19 cellular contexts compared by ENCODE assay signal in the genomic region with DNA sequence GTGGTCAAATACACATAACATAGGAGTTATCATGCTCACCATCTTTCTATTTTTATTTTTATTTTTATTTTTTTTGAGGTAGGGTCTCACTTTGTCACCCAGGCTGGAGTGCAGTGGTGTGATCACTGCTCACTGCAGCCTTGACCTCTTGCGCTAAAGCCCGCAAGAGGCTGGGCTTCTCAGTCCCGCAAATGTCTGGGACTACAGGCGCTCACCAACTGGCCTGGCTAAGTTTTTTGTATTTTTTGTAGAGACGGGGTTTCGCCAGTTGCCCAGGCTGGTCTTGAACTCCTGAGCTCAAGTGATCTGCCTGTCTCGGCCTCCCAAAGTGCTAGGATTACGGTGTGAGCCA. TPM values are rescaled to one million over a fixed set of nuclear protein-coding genes. Genes with fewer than 3 reads are reported as not detected.
DNase-seq lines count a peak whose midpoint lies in the region; ATAC-seq and TF ChIP-seq lines count a peak whose summit lies in the region.
"Had no signal": no experiment of that assay in that cellular context is flagged by ENCODE, and none has a peak within 500 bp of the region (broad histone marks: within the 10 kb centered on the region; RNA-seq: fewer than 3 reads in every experiment).

No MANE protein-coding gene starts in this region.

- no peaks in the 10 kb centered on the region for H3K27me3 Mint-ChIP-seq in activated CD8-positive, alpha-beta T cell treated with anti-CD3 and anti-CD28 coated beads for 36 hours
- H3K27me3 Mint-ChIP-seq in activated CD8-positive, alpha-beta T cell treated with anti-CD3 and anti-CD28 coated beads, Interleukin-2, amount 10 ng/mL, durations not matched to agents 7 days and 5 days (ENCODE audit: low read depth), result peaks cover 5% of the 10 kb centered on the region
- H3K27me3 Mint-ChIP-seq in glutamatergic neuron (ENCODE audit: unreplicated experiment), result no peaks in the 10 kb centered on the region
- peaks cover 0 to 2% of the 10 kb centered on the region in 2 donors for H3K27me3 Mint-ChIP-seq in CD4-positive, alpha-beta memory T cell
- H3K27me3 Mint-ChIP-seq in activated T-helper 2 cell treated with anti-CD3 and anti-CD28 coated beads, Interferon-gamma antibody, Interleukin-2, Interleukin-4, amounts not matched to agents 10 μg/mL and 5 μg/mL and 100 μg/mL, durations not matched to agents 14 hours and 24 hours and 36 hours (ENCODE audit: low read depth), result peaks cover 14% of the 10 kb centered on the region
- H3K27me3 Mint-ChIP-seq: stimulated activated naive B cell treated with anti-CD40 and anti-IgM and Interleukin-4, amounts not matched to agents 10 μg/mL and 1 μg/mL and 100 μg/mL, for 72 hours had no signal

- no peak for ATAC-seq in activated CD8-positive, alpha-beta T cell treated with anti-CD3 and anti-CD28 coated beads for 36 hours
- ATAC-seq in activated CD8-positive, alpha-beta T cell treated with anti-CD3 and anti-CD28 coated beads, Interleukin-2, amount 10 ng/mL, durations not matched to agents 7 days and 5 days, result no peak
- no peak for ATAC-seq in Panc1

- H3K4me1 Mint-ChIP-seq in activated CD8-positive, alpha-beta T cell treated with anti-CD3 and anti-CD28 coated beads for 36 hours (ENCODE audit: low read depth), result peaks cover 4% of the 10 kb centered on the region
- peaks cover 6% of the 10 kb centered on the region for H3K4me1 Mint-ChIP-seq in activated CD8-positive, alpha-beta T cell treated with anti-CD3 and anti-CD28 coated beads, Interleukin-2, amount 10 ng/mL, durations not matched to agents 7 days and 5 days (ENCODE audit: low read depth)
- H3K4me1 Mint-ChIP-seq in glutamatergic neuron (ENCODE audit: low read depth, unreplicated experiment), result no peaks in the 10 kb centered on the region
- H3K4me1 Mint-ChIP-seq in CD4-positive, alpha-beta memory T cell, result peaks cover 2 to 5% (median 3%) of the 10 kb centered on the region in 4 donors
- peaks cover 4% of the 10 kb centered on the region for H3K4me1 Mint-ChIP-seq in activated T-helper 2 cell treated with anti-CD3 and anti-CD28 coated beads, Interferon-gamma antibody, Interleukin-2, Interleukin-4, amounts not matched to agents 10 μg/mL and 5 μg/mL and 100 μg/mL, durations not matched to agents 14 hours and 24 hours and 36 hours (ENCODE audit: low read depth)

- H3K4me3 Mint-ChIP-seq in activated CD8-positive, alpha-beta T cell treated with anti-CD3 and anti-CD28 coated beads for 36 hours, result no peak overlapping the region
- no peak overlapping the region for H3K4me3 Mint-ChIP-seq in activated CD8-positive, alpha-beta T cell treated with anti-CD3 and anti-CD28 coated beads, Interleukin-2, amount 10 ng/mL, durations not matched to agents 7 days and 5 days
- H3K4me3 Mint-ChIP-seq in glutamatergic neuron (ENCODE audit: unreplicated experiment), result no peak overlapping the region
- H3K4me3 Mint-ChIP-seq in CD4-positive, alpha-beta memory T cell, result no peak overlapping the region
- no peak overlapping the region for H3K4me3 Mint-ChIP-seq in activated T-helper 2 cell treated with anti-CD3 and anti-CD28 coated beads, Interferon-gamma antibody, Interleukin-2, Interleukin-4, amounts not matched to agents 10 μg/mL and 5 μg/mL and 100 μg/mL, durations not matched to agents 14 hours and 24 hours and 36 hours (ENCODE audit: low read depth)
- H3K4me3 Mint-ChIP-seq: neural progenitor cell had no signal

- in situ Hi-C loops in Panc1 (cut with HindIII; ENCODE audit: low pct_unique_long_range_greater_than_20kb, low sequenced_read_pairs), result no loop called here

- CTCF ChIA-PET in activated CD8-positive, alpha-beta T cell treated with anti-CD3 and anti-CD28 coated beads for 36 hours (lab: Charles Lee), result interaction anchor here (0.7 to 7.8 kb wide), 30 partner anchors 8 to 745 kb away, joined by 3 to 151 read pairs (median 6); a partner anchor contains a TSS
- CTCF ChIA-PET in activated CD8-positive, alpha-beta T cell treated with anti-CD3 and anti-CD28 coated beads, Interleukin-2, amount 10 ng/mL, durations not matched to agents 7 days and 5 days (lab: Charles Lee), result interaction anchor here (0.6 to 5.7 kb wide), 31 partner anchors 8 to 714 kb away, joined by 3 to 99 read pairs (median 4); a partner anchor contains a TSS
- CTCF ChIA-PET in Panc1 (lab: Charles Lee), result interaction anchor here (0.6 to 1.8 kb wide), 2 partner anchors 23 to 414 kb away, joined by 5 to 7 read pairs; no protein-coding TSS in a partner anchor
- CTCF ChIA-PET in CD4-positive, alpha-beta memory T cell (lab: Charles Lee; ENCODE audit: partially characterized antibody), result interaction anchor here (0.6 to 6.7 kb wide), 24 partner anchors 10 to 720 kb away, joined by 3 to 123 read pairs (median 6); a partner anchor contains a TSS

- H3K36me3 Mint-ChIP-seq in activated CD8-positive, alpha-beta T cell treated with anti-CD3 and anti-CD28 coated beads for 36 hours (ENCODE audit: low read depth), result no peaks in the 10 kb centered on the region
- H3K36me3 Mint-ChIP-seq in activated CD8-positive, alpha-beta T cell treated with anti-CD3 and anti-CD28 coated beads, Interleukin-2, amount 10 ng/mL, durations not matched to agents 7 days and 5 days (ENCODE audit: low read depth), result no peaks in the 10 kb centered on the region
- H3K36me3 Mint-ChIP-seq in glutamatergic neuron (ENCODE audit: unreplicated experiment), result peaks cover 4% of the 10 kb centered on the region
- no peaks in the 10 kb centered on the region for H3K36me3 Mint-ChIP-seq in CD4-positive, alpha-beta memory T cell
- H3K36me3 Mint-ChIP-seq in activated T-helper 2 cell treated with anti-CD3 and anti-CD28 coated beads, Interferon-gamma antibody, Interleukin-2, Interleukin-4, amounts not matched to agents 10 μg/mL and 5 μg/mL and 100 μg/mL, durations not matched to agents 14 hours and 24 hours and 36 hours (ENCODE audit: low read depth), result no peaks in the 10 kb centered on the region
- H3K36me3 Mint-ChIP-seq: immature natural killer cell, neural progenitor cell had no signal

- H3K9me3 Mint-ChIP-seq in activated CD8-positive, alpha-beta T cell treated with anti-CD3 and anti-CD28 coated beads for 36 hours, result no peaks in the 10 kb centered on the region
- no peaks in the 10 kb centered on the region for H3K9me3 Mint-ChIP-seq in activated CD8-positive, alpha-beta T cell treated with anti-CD3 and anti-CD28 coated beads, Interleukin-2, amount 10 ng/mL, durations not matched to agents 7 days and 5 days (ENCODE audit: insufficient read depth)
- no peaks in the 10 kb centered on the region for H3K9me3 Mint-ChIP-seq in glutamatergic neuron (ENCODE audit: unreplicated experiment)
- H3K9me3 Mint-ChIP-seq in CD4-positive, alpha-beta memory T cell, result peaks cover 0 to 5% (median 0%) of the 10 kb centered on the region in 8 donors
- H3K9me3 Mint-ChIP-seq in activated T-helper 2 cell treated with anti-CD3 and anti-CD28 coated beads, Interferon-gamma antibody, Interleukin-2, Interleukin-4, amounts not matched to agents 10 μg/mL and 5 μg/mL and 100 μg/mL, durations not matched to agents 14 hours and 24 hours and 36 hours, result no peaks in the 10 kb centered on the region
- H3K9me3 Mint-ChIP-seq: immature natural killer cell, neural progenitor cell had no signal

- H3K9me3 ChIP-seq in Panc1 (ENCODE audit: control insufficient read depth, insufficient read depth, low read depth, low read length), result no peaks in the 10 kb centered on the region
- no peaks in the 10 kb centered on the region for H3K9me3 ChIP-seq in CD4-positive, alpha-beta memory T cell (ENCODE audit: control insufficient read depth in 1 of 2, low read length in 2 of 2)
- H3K9me3 ChIP-seq: right lobe of liver had no signal

- H3K27ac ChIP-seq in Panc1 (ENCODE audit: low read length), result no peak overlapping the region
- no peak overlapping the region for H3K27ac ChIP-seq in CD4-positive, alpha-beta memory T cell (ENCODE audit: low read depth, low read length)
- H3K27ac ChIP-seq: neural progenitor cell, right lobe of liver had no signal

- no peaks in the 10 kb centered on the region for H3K27me3 ChIP-seq in Panc1 (ENCODE audit: control insufficient read depth, insufficient read depth, low read length)
- no peaks in the 10 kb centered on the region for H3K27me3 ChIP-seq in CD4-positive, alpha-beta memory T cell (ENCODE audit: insufficient read depth, low read length)
- H3K27me3 ChIP-seq: neural progenitor cell, right lobe of liver had no signal

- POLR2A ChIA-PET in activated CD8-positive, alpha-beta T cell treated with anti-CD3 and anti-CD28 coated beads for 36 hours (lab: Charles Lee), result interaction anchor here (0.9 kb wide), 1 partner anchor 61 kb away, joined by 4 read pairs; no protein-coding TSS in a partner anchor
- POLR2A ChIA-PET in activated CD8-positive, alpha-beta T cell treated with anti-CD3 and anti-CD28 coated beads, Interleukin-2, amount 10 ng/mL, durations not matched to agents 7 days and 5 days (lab: Charles Lee), result interaction anchor here (1.1 to 1.2 kb wide), 2 partner anchors 21 to 24 kb away, joined by 4 to 6 read pairs; no protein-coding TSS in a partner anchor
- POLR2A ChIA-PET in Panc1 (lab: Charles Lee), result no interaction called here
- POLR2A ChIA-PET in CD4-positive, alpha-beta memory T cell (lab: Charles Lee; ENCODE audit: partially characterized antibody), result interaction anchor here (0.8 to 1.7 kb wide), 5 partner anchors 19 to 73 kb away, joined by 3 to 7 read pairs (median 6); a partner anchor contains a TSS

- H3K4me1 ChIP-seq in Panc1 (ENCODE audit: control insufficient read depth, insufficient read depth, low read length), result no peaks in the 10 kb centered on the region
- H3K4me1 ChIP-seq in CD4-positive, alpha-beta memory T cell (ENCODE audit: insufficient read depth, low read length), result no peaks in the 10 kb centered on the region
- H3K4me1 ChIP-seq: neural progenitor cell had no signal

- H3K27ac Mint-ChIP-seq in activated CD8-positive, alpha-beta T cell treated with anti-CD3 and anti-CD28 coated beads for 36 hours, result no peak overlapping the region
- no peak overlapping the region for H3K27ac Mint-ChIP-seq in activated CD8-positive, alpha-beta T cell treated with anti-CD3 and anti-CD28 coated beads, Interleukin-2, amount 10 ng/mL, durations not matched to agents 7 days and 5 days
- H3K27ac Mint-ChIP-seq in glutamatergic neuron (ENCODE audit: unreplicated experiment), result no peak overlapping the region
- H3K27ac Mint-ChIP-seq in CD4-positive, alpha-beta memory T cell, result no peak overlapping the region
- no peak overlapping the region for H3K27ac Mint-ChIP-seq in activated T-helper 2 cell treated with anti-CD3 and anti-CD28 coated beads, Interferon-gamma antibody, Interleukin-2, Interleukin-4, amounts not matched to agents 10 μg/mL and 5 μg/mL and 100 μg/mL, durations not matched to agents 14 hours and 24 hours and 36 hours
- H3K27ac Mint-ChIP-seq: immature natural killer cell, neural progenitor cell, T-helper 17 cell had no signal

- no TSS peak for BruUV-seq in Panc1 (replicated peaks; lab: Mats Ljungman, UMichigan)

- TF ChIP-seq CTCF in activated CD8-positive, alpha-beta T cell treated with anti-CD3 and anti-CD28 coated beads for 36 hours (IDR thresholded peaks at IDR 0.05), result peak; percentile 37
- 0 out of 2 replicates have a peak, but pooled peaks have one; percentile 12 for TF ChIP-seq CTCF in Panc1 (IDR thresholded peaks at IDR 0.05)
- TF ChIP-seq CTCF in glutamatergic neuron (IDR thresholded peaks at IDR 0.05; ENCODE audit: partially characterized antibody, unreplicated experiment), result peak; percentile 48

- H3K36me3 ChIP-seq in Panc1 (ENCODE audit: control insufficient read depth, insufficient read depth, low read length), result no peaks in the 10 kb centered on the region
- no peaks in the 10 kb centered on the region for H3K36me3 ChIP-seq in CD4-positive, alpha-beta memory T cell (ENCODE audit: insufficient read depth, low read length)
- H3K36me3 ChIP-seq: neural progenitor cell, right lobe of liver had no signal

- H3K4me3 ChIP-seq in Panc1 (ENCODE audit: low read depth in 2 of 2, low read length in 2 of 2), result no peak overlapping the region
- no peak overlapping the region for H3K4me3 ChIP-seq in CD4-positive, alpha-beta memory T cell (ENCODE audit: low read length in 2 of 2)
- H3K4me3 ChIP-seq: neural progenitor cell, right lobe of liver had no signal

- DNase-seq in activated CD8-positive, alpha-beta T cell treated with anti-CD3 and anti-CD28 coated beads for 36 hours, result no peak
- no peak for DNase-seq in activated CD8-positive, alpha-beta T cell treated with anti-CD3 and anti-CD28 coated beads, Interleukin-2, amount 10 ng/mL, durations not matched to agents 7 days and 5 days
- DNase-seq in Panc1 (ENCODE audit: low read depth, low spot score), result no peak
- no peak for DNase-seq in glutamatergic neuron
- no peak for DNase-seq in CD4-positive, alpha-beta memory T cell
- DNase-seq in T-helper 2 cell, result no peak
- no peak for DNase-seq in activated T-helper 2 cell treated with anti-CD3 and anti-CD28 coated beads, Interferon-gamma antibody, Interleukin-2, Interleukin-4, amounts not matched to agents 10 μg/mL and 5 μg/mL and 100 μg/mL, durations not matched to agents 14 hours and 24 hours and 36 hours (ENCODE audit: low spot score)
- no peak for DNase-seq in cardiac septum (ENCODE audit: low spot score)
- DNase-seq: activated naive CD4-positive, alpha-beta T cell; NCI-H524 treated with DMSO at 0.1 percent for 48 hours; T-helper 17 cell had no signal

- intact Hi-C loops in activated CD8-positive, alpha-beta T cell treated with anti-CD3 and anti-CD28 coated beads for 36 hours (cut with micrococcal nuclease), result no loop called here
- intact Hi-C loops in Panc1 (cut with micrococcal nuclease; ENCODE audit: unreplicated experiment), result no loop called here
- intact Hi-C loops in CD4-positive, alpha-beta memory T cell (cut with micrococcal nuclease), result loop anchor here (1.0 kb wide), 4 partner anchors 21 to 721 kb away; a partner anchor contains a TSS
- intact Hi-C loops in activated T-helper 2 cell treated with anti-CD3 and anti-CD28 coated beads, Interferon-gamma antibody, Interleukin-2, Interleukin-4, amounts not matched to agents 10 μg/mL and 5 μg/mL and 100 μg/mL, durations not matched to agents 14 hours and 24 hours and 36 hours (cut with micrococcal nuclease), result loop anchor here (1.0 kb wide), 1 partner anchor 24 kb away; no protein-coding TSS in a partner anchor
- intact Hi-C loops in cardiac septum (cut with DNase I), result no loop called here

RNA-seq across cellular contexts. Expression of a gene that starts 0.3 kb away (rescaled TPM):
- total RNA-seq in activated CD8-positive, alpha-beta T cell treated with anti-CD3 and anti-CD28 coated beads for 36 hours, result under 1 TPM; 0.11 to 0.22 TPM
- under 1 TPM in 1 of 2 experiments, not detected in 1; 0.08 TPM for total RNA-seq in activated CD8-positive, alpha-beta T cell treated with anti-CD3 and anti-CD28 coated beads, Interleukin-2, amount 10 ng/mL, durations not matched to agents 7 days and 5 days
- 0.05 TPM for total RNA-seq in Panc1 (2021; ENCODE audit: unreplicated experiment)
- polyA plus RNA-seq in Panc1 (2012; ENCODE audit: insufficient read length), result not detected
- total RNA-seq in glutamatergic neuron (ENCODE audit: unreplicated experiment), result not detected
- total RNA-seq in CD4-positive, alpha-beta memory T cell, result under 1 TPM; 0.20 to 0.28 TPM
- 1 to 10 TPM in 1 of 2 donors, not detected in 1; 1.1 TPM for polyA plus RNA-seq in CD4-positive, alpha-beta memory T cell
- total RNA-seq in activated T-helper 2 cell treated with anti-CD3 and anti-CD28 coated beads, Interferon-gamma antibody, Interleukin-2, Interleukin-4, amounts not matched to agents 10 μg/mL and 5 μg/mL and 100 μg/mL, durations not matched to agents 14 hours and 24 hours and 36 hours, result not detected in 2 replicates
- total RNA-seq in cardiac septum, result 0.22 TPM
- total RNA-seq: Daoy, endothelial cell of umbilical vein, LHCN-M2, mammary epithelial cell had no signal
- polyA plus RNA-seq: endothelial cell of umbilical vein, mammary epithelial cell had no signal

RNA-seq across cellular contexts. Expression of a gene that starts 21.5 kb away (rescaled TPM):
- 1 to 10 TPM; 1.5 to 1.9 TPM for total RNA-seq in activated CD8-positive, alpha-beta T cell treated with anti-CD3 and anti-CD28 coated beads for 36 hours
- total RNA-seq in activated CD8-positive, alpha-beta T cell treated with anti-CD3 and anti-CD28 coated beads, Interleukin-2, amount 10 ng/mL, durations not matched to agents 7 days and 5 days, result 1 to 10 TPM; 8.1 to 9.6 TPM
- 0.41 TPM for total RNA-seq in Panc1 (2021; ENCODE audit: unreplicated experiment)
- polyA plus RNA-seq in Panc1 (2012; ENCODE audit: insufficient read length), result not detected
- total RNA-seq in glutamatergic neuron (ENCODE audit: unreplicated experiment), result not detected
- total RNA-seq in CD4-positive, alpha-beta memory T cell, result 10 to 100 TPM; 20.6 to 24.3 TPM
- polyA plus RNA-seq in CD4-positive, alpha-beta memory T cell, result 10 to 100 TPM; 16.2 to 19.2 TPM
- total RNA-seq in activated T-helper 2 cell treated with anti-CD3 and anti-CD28 coated beads, Interferon-gamma antibody, Interleukin-2, Interleukin-4, amounts not matched to agents 10 μg/mL and 5 μg/mL and 100 μg/mL, durations not matched to agents 14 hours and 24 hours and 36 hours, result 0.34 and 0.67 TPM in 2 replicates
- total RNA-seq in cardiac septum, result 4.9 TPM

Comparison
In these comparisons a context has a peak if more than half of its experiments do, and no peak if none do; other contexts are left out.
1. intact Hi-C loops: an anchor here in CD4-positive, alpha-beta memory T cell (1.0 kb wide) and activated T-helper 2 cell treated with anti-CD3 and anti-CD28 coated beads, Interferon-gamma antibody, Interleukin-2, Interleukin-4, amounts not matched to agents 10 μg/mL and 5 μg/mL and 100 μg/mL, durations not matched to agents 14 hours and 24 hours and 36 hours (1.0 kb wide); none called in activated CD8-positive, alpha-beta T cell treated with anti-CD3 and anti-CD28 coated beads for 36 hours, Panc1 and cardiac septum.